ENCODE assay signal across 8 cellular contexts in genomic region chr5:125409496-125410351, GRCh38.
DNase-seq lines count a peak whose midpoint lies in the region; ATAC-seq and TF ChIP-seq lines count a peak whose summit lies in the region.

No MANE protein-coding gene starts in this region.

- H3K27me3 ChIP-seq in SJSA1 (replicated peaks) (no peaks in the 10 kb centered on the region), gastroesophageal sphincter (no peaks in the 10 kb centered on the region), subcutaneous abdominal adipose tissue (ENCODE audit: control insufficient read depth in 5 of 5, insufficient read depth in 4 of 5, low read length in 5 of 5) (no peaks in the 10 kb centered on the region), testis (no peaks in the 10 kb centered on the region)

- H3K9ac ChIP-seq in subcutaneous abdominal adipose tissue (ENCODE audit: low read length in 5 of 5), result no peak overlapping the region

- 36 to 47% methylated on average over 9 to 11 of the region's 11 CpGs for WGBS in gastroesophageal sphincter (ENCODE audit: low coverage in 1 of 2), 2 donors
- 46 to 52% methylated on average over 11 of the region's 11 CpGs for WGBS in testis, 2 donors

- TF ChIP-seq POLR2A in gastroesophageal sphincter (IDR thresholded peaks at IDR 0.05), result no peak
- no peak for TF ChIP-seq POLR2A in testis (IDR thresholded peaks at IDR 0.05)

- H3K4me1 ChIP-seq in SJSA1 (replicated peaks) (peaks cover 56% of the 10 kb centered on the region), gastroesophageal sphincter (peaks cover 24 to 63% (median 34%) of the 10 kb centered on the region in 3 donors), subcutaneous abdominal adipose tissue (ENCODE audit: control insufficient read depth in 5 of 5, insufficient read depth in 5 of 5, low read length in 5 of 5) (peaks cover 7 to 34% (median 29%) of the 10 kb centered on the region in 5 donors), testis (peaks cover 36% of the 10 kb centered on the region)

- no peak overlapping the region for H3K4me3 ChIP-seq in LNCaP clone FGC (ENCODE audit: low read depth, low read length)
- H3K4me3 ChIP-seq in SJSA1, result no peak overlapping the region
- H3K4me3 ChIP-seq in gastroesophageal sphincter, result no peak overlapping the region
- no peak overlapping the region for H3K4me3 ChIP-seq in subcutaneous abdominal adipose tissue (ENCODE audit: low read depth in 1 of 5, low read length in 5 of 5)
- H3K4me3 ChIP-seq in testis, result no peak overlapping the region

- TF ChIP-seq EP300 in gastroesophageal sphincter (IDR thresholded peaks at IDR 0.05), result no peak

- H3K9me3 ChIP-seq in SJSA1 (replicated peaks), result no peaks in the 10 kb centered on the region
- H3K9me3 ChIP-seq in gastroesophageal sphincter, result no peaks in the 10 kb centered on the region
- peaks cover 0 to 5% (median 0%) of the 10 kb centered on the region in 5 donors for H3K9me3 ChIP-seq in subcutaneous abdominal adipose tissue (ENCODE audit: control insufficient read depth in 5 of 5, low read length in 5 of 5)
- H3K9me3 ChIP-seq in testis, result no peaks in the 10 kb centered on the region

- peak; percentile 72 for DNase-seq in LNCaP clone FGC (ENCODE audit: low read depth)
- no peak for DNase-seq in SJSA1 (ENCODE audit: low read depth in 1 of 2, low spot score in 2 of 2)
- no peak for DNase-seq in activated CD4-positive, alpha-beta T cell treated with anti-CD3 and anti-CD28 coated beads, Interleukin-2, amount 50 U/mL, for 1 hour
- no peak for DNase-seq in left colon
- no peak for DNase-seq in testis

- H3K27ac ChIP-seq in SJSA1 (peak overlapping the region; percentile 98), gastroesophageal sphincter (peak overlapping the region; percentile 71 to 80 (median 75)), subcutaneous abdominal adipose tissue (ENCODE audit: low read depth, low read length) (peak overlapping the region; percentile 83), testis (peak overlapping the region in 1 of 2 donors; percentile 39)

- H3K36me3 ChIP-seq in SJSA1 (no peaks in the 10 kb centered on the region), gastroesophageal sphincter (no peaks in the 10 kb centered on the region), subcutaneous abdominal adipose tissue (ENCODE audit: control insufficient read depth in 5 of 5, insufficient read depth in 5 of 5, low read length in 5 of 5) (no peaks in the 10 kb centered on the region), testis (ENCODE audit: low read depth, missing control alignments) (no peaks in the 10 kb centered on the region)

- no peak for ATAC-seq in gastroesophageal sphincter
- no peak for ATAC-seq in GM21576 (IDR thresholded peaks at IDR 0.05; ENCODE audit: unreplicated experiment)
- no peak for ATAC-seq in left colon

- intact Hi-C loops in left colon (cut with DNase I, micrococcal nuclease) (loop anchor here in 1 of 2 donors (5.0 kb wide), 1 partner anchor 73 kb away; no protein-coding TSS in a partner anchor), testis (cut with DNase I; ENCODE audit: low total_unique reads) (no loop called here)

- TF ChIP-seq CTCF in LNCaP clone FGC (IDR thresholded peaks at IDR 0.05; ENCODE audit: control insufficient read depth, extremely low read depth, insufficient read depth) (no peak), gastroesophageal sphincter (IDR thresholded peaks at IDR 0.05) (no peak), testis (IDR thresholded peaks at IDR 0.05) (no peak)
